9 cellular contexts compared by ENCODE assay signal in genomic region chr2:27714851-27715291, GRCh38. TPM values are rescaled to one million over a fixed set of nuclear protein-coding genes. Genes with fewer than 3 reads are reported as not detected.
DNase-seq lines count a peak whose midpoint lies in the region; ATAC-seq and TF ChIP-seq lines count a peak whose summit lies in the region.
"Had no signal": no experiment of that assay in that cellular context is flagged by ENCODE, and none has a peak within 500 bp of the region (broad histone marks: within the 10 kb centered on the region; RNA-seq: fewer than 3 reads in every experiment).

No MANE protein-coding gene starts in this region.

- DNase-seq in activated T-cell treated with anti-CD3 and anti-CD28 coated beads, Interleukin-2, amount 50 U/mL, for 72 hours: no peak
- no peak for DNase-seq in activated T-cell treated with anti-CD3 and anti-CD28 coated beads for 4 hours
- no peak for DNase-seq in colonic mucosa
- peak; percentile 65 for DNase-seq in mesenteric fat pad (ENCODE audit: low spot score)
- DNase-seq in transverse colon: no peak
- DNase-seq in RPMI8226: no peak
- no peak for DNase-seq in 8988T
- DNase-seq: NCI-H187 treated with DMSO at 0.1 percent for 48 hours had no signal

- H3K36me3 Mint-ChIP-seq in activated T-cell treated with anti-CD3 and anti-CD28 coated beads, Interleukin-2, amount 50 U/mL, for 72 hours (ENCODE audit: insufficient read depth in 2 of 2): no peaks in the 10 kb centered on the region

- TF ChIP-seq POLR2A in transverse colon (IDR thresholded peaks at IDR 0.05): no peak

- H3K9me3 ChIP-seq in colonic mucosa (no peaks in the 10 kb centered on the region), transverse colon (no peaks in the 10 kb centered on the region)

- H3K27ac ChIP-seq in colonic mucosa: no peak overlapping the region
- peak overlapping the region; percentile 23 to 49 (median 30) for H3K27ac ChIP-seq in transverse colon

- no peak overlapping the region for H3K27ac Mint-ChIP-seq in activated T-cell treated with anti-CD3 and anti-CD28 coated beads, Interleukin-2, amount 50 U/mL, for 72 hours

- peak overlapping the region; percentile 38 to 73 for H3K4me3 Mint-ChIP-seq in activated T-cell treated with anti-CD3 and anti-CD28 coated beads, Interleukin-2, amount 50 U/mL, for 72 hours

- intact Hi-C loops in colonic mucosa (cut with DNase I) (no loop called here), transverse colon (cut with DNase I; ENCODE audit: low total_unique reads) (no loop called here)

- H3K4me1 Mint-ChIP-seq in activated T-cell treated with anti-CD3 and anti-CD28 coated beads, Interleukin-2, amount 50 U/mL, for 72 hours (ENCODE audit: low read depth): peaks cover 43% of the 10 kb centered on the region

- ATAC-seq in activated T-cell treated with anti-CD3 and anti-CD28 coated beads, Interleukin-2, amount 50 U/mL, for 72 hours (replicated peaks in 1 of 2): no peak
- ATAC-seq in HG03196 (IDR thresholded peaks at IDR 0.05; ENCODE audit: unreplicated experiment): no peak

- H3K27me3 Mint-ChIP-seq in activated T-cell treated with anti-CD3 and anti-CD28 coated beads, Interleukin-2, amount 50 U/mL, for 72 hours (ENCODE audit: low read depth): peaks cover 23% of the 10 kb centered on the region

- TF ChIP-seq CTCF in colonic mucosa (IDR thresholded peaks at IDR 0.05) (no peak), transverse colon (IDR thresholded peaks at IDR 0.05) (no peak)

- no peaks in the 10 kb centered on the region for H3K9me3 Mint-ChIP-seq in activated T-cell treated with anti-CD3 and anti-CD28 coated beads, Interleukin-2, amount 50 U/mL, for 72 hours

- H3K36me3 ChIP-seq in colonic mucosa (no peaks in the 10 kb centered on the region), transverse colon (no peaks in the 10 kb centered on the region)

- in situ Hi-C loops in transverse colon (cut with MboI; ENCODE audit: low pct_ligation_motif_present in 1 of 4, low pct_unique_long_range_greater_than_20kb in 1 of 4, low sequenced_read_pairs in 3 of 4): no loop called here

- TF ChIP-seq EP300 in transverse colon (IDR thresholded peaks at IDR 0.05; ENCODE audit: low read depth): no peak

- WGBS in transverse colon (ENCODE audit: low coverage in 1 of 2), 2 donors: 81 to 90% methylated on average over 10 to 19 of the region's 19 CpGs

- H3K4me3 ChIP-seq in colonic mucosa (peak overlapping the region; percentile 30), transverse colon (peak overlapping the region in 3 of 4 donors; percentile 23 to 45 (median 31))

- no peaks in the 10 kb centered on the region for H3K4me1 ChIP-seq in colonic mucosa
- peaks cover 0 to 8% (median 2%) of the 10 kb centered on the region in 4 donors for H3K4me1 ChIP-seq in transverse colon

- peak overlapping the region in 1 of 2 donors; percentile 56 for H3K9ac ChIP-seq in colonic mucosa (ENCODE audit: low read depth in 2 of 2, low read length in 2 of 2)

- H3K27me3 ChIP-seq in colonic mucosa (peaks cover 5% of the 10 kb centered on the region), transverse colon (peaks cover 22% of the 10 kb centered on the region)

RNA-seq across cellular contexts. Expression of gene SLC4A1AP, which starts 51.2 kb away (rescaled TPM):
- total RNA-seq in activated T-cell treated with anti-CD3 and anti-CD28 coated beads, Interleukin-2, amount 50 U/mL, for 72 hours: 10 to 100 TPM; 32.3 to 33.8 TPM
- total RNA-seq in colonic mucosa (10 to 100 TPM; 16.1 to 17.1 TPM), mesenteric fat pad (18.0 TPM), transverse colon (10 to 100 TPM in 3 of 4 donors, 1 to 10 TPM in 1; 9.0 to 21.1 (median 16.1) TPM)

RNA-seq across cellular contexts. Expression of gene SUPT7L, which starts 51.5 kb away (rescaled TPM):
- total RNA-seq in activated T-cell treated with anti-CD3 and anti-CD28 coated beads, Interleukin-2, amount 50 U/mL, for 72 hours: 10 to 100 TPM; 45.0 to 48.9 TPM
- 10 to 100 TPM; 20.8 to 23.9 TPM for total RNA-seq in colonic mucosa
- 28.1 TPM for total RNA-seq in mesenteric fat pad
- total RNA-seq in transverse colon: 10 to 100 TPM; 30.4 to 43.6 (median 38.2) TPM

RNA-seq across cellular contexts. Expression of gene MRPL33, which starts 56.6 kb away (rescaled TPM):
- total RNA-seq in activated T-cell treated with anti-CD3 and anti-CD28 coated beads, Interleukin-2, amount 50 U/mL, for 72 hours: 10 to 100 TPM; 61.3 to 68.1 TPM
- total RNA-seq in colonic mucosa (10 to 100 TPM; 56.5 to 63.7 TPM), mesenteric fat pad (71.1 TPM), transverse colon (10 to 100 TPM in 3 of 4 donors, 1 to 10 TPM in 1; 7.2 to 89.4 (median 45.7) TPM)
